8 cellular contexts compared by ENCODE assay signal in the genomic region with DNA sequence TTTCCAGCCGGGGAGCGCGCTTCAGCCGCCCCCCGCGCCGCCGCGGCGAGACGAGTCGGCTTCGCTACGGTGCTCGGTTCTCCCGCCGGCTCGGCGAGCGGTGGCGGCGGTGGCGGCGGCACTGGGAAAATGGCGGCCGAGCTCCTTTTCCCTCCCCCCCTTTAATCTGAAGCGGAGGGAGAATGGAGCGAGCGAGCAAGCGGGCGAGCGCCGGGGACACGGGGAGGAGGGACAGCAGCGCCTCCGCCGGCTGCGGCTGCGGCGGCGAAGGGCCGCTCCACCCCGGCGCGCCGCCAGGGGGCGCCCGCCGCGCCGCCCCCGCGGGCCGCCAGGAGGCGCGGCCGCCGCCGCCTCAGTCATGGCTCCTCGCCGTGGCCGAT. TPM values are rescaled to one million over a fixed set of nuclear protein-coding genes. Genes with fewer than 3 reads are reported as not detected.
DNase-seq lines count a peak whose midpoint lies in the region; ATAC-seq, FAIRE-seq and TF ChIP-seq lines count a peak whose summit lies in the region.

A gene with protein sequence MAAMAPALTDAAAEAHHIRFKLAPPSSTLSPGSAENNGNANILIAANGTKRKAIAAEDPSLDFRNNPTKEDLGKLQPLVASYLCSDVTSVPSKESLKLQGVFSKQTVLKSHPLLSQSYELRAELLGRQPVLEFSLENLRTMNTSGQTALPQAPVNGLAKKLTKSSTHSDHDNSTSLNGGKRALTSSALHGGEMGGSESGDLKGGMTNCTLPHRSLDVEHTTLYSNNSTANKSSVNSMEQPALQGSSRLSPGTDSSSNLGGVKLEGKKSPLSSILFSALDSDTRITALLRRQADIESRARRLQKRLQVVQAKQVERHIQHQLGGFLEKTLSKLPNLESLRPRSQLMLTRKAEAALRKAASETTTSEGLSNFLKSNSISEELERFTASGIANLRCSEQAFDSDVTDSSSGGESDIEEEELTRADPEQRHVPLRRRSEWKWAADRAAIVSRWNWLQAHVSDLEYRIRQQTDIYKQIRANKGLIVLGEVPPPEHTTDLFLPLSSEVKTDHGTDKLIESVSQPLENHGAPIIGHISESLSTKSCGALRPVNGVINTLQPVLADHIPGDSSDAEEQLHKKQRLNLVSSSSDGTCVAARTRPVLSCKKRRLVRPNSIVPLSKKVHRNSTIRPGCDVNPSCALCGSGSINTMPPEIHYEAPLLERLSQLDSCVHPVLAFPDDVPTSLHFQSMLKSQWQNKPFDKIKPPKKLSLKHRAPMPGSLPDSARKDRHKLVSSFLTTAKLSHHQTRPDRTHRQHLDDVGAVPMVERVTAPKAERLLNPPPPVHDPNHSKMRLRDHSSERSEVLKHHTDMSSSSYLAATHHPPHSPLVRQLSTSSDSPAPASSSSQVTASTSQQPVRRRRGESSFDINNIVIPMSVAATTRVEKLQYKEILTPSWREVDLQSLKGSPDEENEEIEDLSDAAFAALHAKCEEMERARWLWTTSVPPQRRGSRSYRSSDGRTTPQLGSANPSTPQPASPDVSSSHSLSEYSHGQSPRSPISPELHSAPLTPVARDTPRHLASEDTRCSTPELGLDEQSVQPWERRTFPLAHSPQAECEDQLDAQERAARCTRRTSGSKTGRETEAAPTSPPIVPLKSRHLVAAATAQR (N-terminal part only) (minus strand): TSS at position 184 of the 380 bp plus-strand sequence. CDS start 21,286 bp downstream, outside the sequence.

- 0% methylated on average over 2 to 5 of the region's 62 CpGs for WGBS in lower leg skin, 2 donors

- H3K4me3 ChIP-seq in BJ (ENCODE audit: low read depth, low read length) (peak within 1 kb of the TSS; percentile 86), lower leg skin (ENCODE audit: low read depth, poor library complexity, severe bottlenecking) (peak within 1 kb of the TSS; percentile 88)

- POLR2A ChIA-PET in BJ (lab: Charles Lee), result interaction anchor here (0.6 to 1.0 kb wide), 5 partner anchors 12 to 62 kb away, joined by 4 to 8 read pairs (median 4); no protein-coding TSS in a partner anchor

- CTCF ChIA-PET in BJ (lab: Yijun Ruan, JAX), result interaction anchor here (0.6 to 3.8 kb wide), 38 partner anchors 9 to 615 kb away, joined by 3 to 48 read pairs (median 4); no protein-coding TSS in a partner anchor

- H3K27me3 ChIP-seq in BJ (ENCODE audit: control insufficient read depth, insufficient read depth, low read length), result no peaks in the 10 kb centered on the region

- DNase-seq in BJ (ENCODE audit: low read depth) (no peak), GM19239 (ENCODE audit: insufficient read length, low spot score) (peak; percentile 88), NCI-H524 treated with DMSO at 0.1 percent for 48 hours (lab: John Stamatoyannopoulos, UW) (peak; percentile 81), dermis microvascular lymphatic vessel endothelial cell (ENCODE audit: low read depth in 2 of 2) (peak; percentile 75 to 89), lower leg skin (ENCODE audit: low spot score in 2 of 2) (peak; percentile 80 to 96)
- DNase-seq in activated CD4-positive, alpha-beta T cell treated with anti-CD3 and anti-CD28 coated beads, Interleukin-2, amount 50 U/mL, for 4 hours, result peak; percentile 84 to 86
- peak; percentile 79 to 89 for DNase-seq in stimulated activated CD4-positive, alpha-beta T cell treated with anti-CD3 and anti-CD28 coated beads, Interleukin-4, amount 100 ng/mL, for 48 hours (ENCODE audit: low read depth in 2 of 2)

- no peak for FAIRE-seq in GM19239 (lab: Jason Lieb, UNC)

- intact Hi-C loops in lower leg skin (cut with DNase I; ENCODE audit: low total_unique reads), result no loop called here

- TF ChIP-seq CTCF in BJ (IDR thresholded peaks at IDR 0.05; ENCODE audit: insufficient read depth, low read depth, low read length) (peak; percentile 45), lower leg skin (IDR thresholded peaks at IDR 0.05) (no peak)

- peak; percentile 65 for ATAC-seq in HG03457 (IDR thresholded peaks at IDR 0.05; ENCODE audit: unreplicated experiment)

- TF ChIP-seq POLR2A in lower leg skin (IDR thresholded peaks at IDR 0.05), result no peak

- H3K36me3 ChIP-seq in BJ (ENCODE audit: control insufficient read depth, insufficient read depth, low read length), result 0 out of 2 replicates have a peak, but pooled peaks cover 1% of the 10 kb centered on the region

RNA-seq across cellular contexts. Expression of the gene that starts here (rescaled TPM):
- 14.1 and 16.7 TPM in 2 replicates for polyA plus RNA-seq in BJ (2011; rRNA removed)
- polyA minus RNA-seq in BJ (2011; rRNA and poly(A)+ RNA removed), result 93.8 and 102 TPM in 2 replicates
- total RNA-seq in dermis microvascular lymphatic vessel endothelial cell (41.0 and 56.0 TPM in 2 replicates), lower leg skin (100 to 1,000 TPM in 1 of 4 donors, 10 to 100 TPM in 3; 53.8 to 107 (median 60.6) TPM)
